Comparison of ENCODE assay signal across 18 cellular contexts in genomic region chr14:66476964-66477363, GRCh38. TPM values are rescaled to one million over a fixed set of nuclear protein-coding genes. Genes with fewer than 3 reads are reported as not detected.
DNase-seq lines count a peak whose midpoint lies in the region; ATAC-seq and TF ChIP-seq lines count a peak whose summit lies in the region.
"Had no signal": no experiment of that assay in that cellular context is flagged by ENCODE, and none has a peak within 500 bp of the region (broad histone marks: within the 10 kb centered on the region; RNA-seq: fewer than 3 reads in every experiment).

No MANE protein-coding gene starts in this region.

- TF ChIP-seq CTCF in BE2C (IDR thresholded peaks at IDR 0.05; ENCODE audit: low read depth, low read length): peak; percentile 30; the same call in 1 of the 2 replicates
- TF ChIP-seq CTCF in foreskin keratinocyte (conservative IDR thresholded peaks at IDR 0.05): peak; percentile 5

- H3K4me1 ChIP-seq in BE2C: peaks cover 6% of the 10 kb centered on the region
- no peaks in the 10 kb centered on the region for H3K4me1 ChIP-seq in foreskin keratinocyte

- H3K4me3 ChIP-seq in BE2C (ENCODE audit: low read depth, low read length): no peak overlapping the region
- H3K4me3 ChIP-seq: PC-9 had no signal

- H3K27me3 ChIP-seq in BE2C (no peaks in the 10 kb centered on the region), foreskin keratinocyte (no peaks in the 10 kb centered on the region)

- no peaks in the 10 kb centered on the region for H3K36me3 ChIP-seq in BE2C

- ATAC-seq in foreskin keratinocyte: no peak
- no peak for ATAC-seq in GM21576 (IDR thresholded peaks at IDR 0.05; ENCODE audit: unreplicated experiment)

- no peaks in the 10 kb centered on the region for H3K9me3 ChIP-seq in BE2C

- DNase-seq in BE2C (peak; percentile 67), M059J (ENCODE audit: low read depth) (peak; percentile 27), astrocyte of the hippocampus (ENCODE audit: low read depth, low spot score) (peak; percentile 42), foreskin keratinocyte (peak in 1 of 2 donors; percentile 37), GOT3 (lab: John Stamatoyannopoulos, UW) (no peak), dedifferentiated amniotic fluid mesenchymal stem cell (ENCODE audit: extremely low spot score) (no peak), ecto neural progenitor cell (ENCODE audit: low spot score) (no peak)
- DNase-seq: activated CD8-positive, alpha-beta memory T cell treated with anti-CD3 and anti-CD28 coated beads for 24 hours; activated naive CD4-positive, alpha-beta T cell treated with anti-CD3 and anti-CD28 coated beads, Interleukin-2, amount 50 U/mL, for 16 hours; effector CD4-positive, alpha-beta T cell; mesenchymal stem cell; NCI-H187; occipital lobe; PC-9; T-helper 9 cell had no signal

- no peak overlapping the region for H3K27ac ChIP-seq in foreskin keratinocyte
- H3K27ac ChIP-seq: PC-9 had no signal

RNA-seq across cellular contexts. Expression of gene CCDC196, which starts 9.2 kb away (rescaled TPM):
- not detected for polyA plus RNA-seq in BE2C (2012; ENCODE audit: insufficient read depth, insufficient read length, low read depth)
- total RNA-seq in M059J (2014; rRNA removed; shearing (Covaris generic)): not detected in 2 replicates
- not detected in 2 replicates for total RNA-seq in foreskin keratinocyte
- not detected in 2 replicates for polyA plus RNA-seq in foreskin keratinocyte
- total RNA-seq: occipital lobe, PC-9 had no signal
- polyA plus RNA-seq: BJ, IgD-negative memory B cell had no signal

RNA-seq across cellular contexts. Expression of gene GPHN, which starts 31.0 kb away (rescaled TPM):
- 35.0 TPM for polyA plus RNA-seq in BE2C (2012; ENCODE audit: insufficient read depth, insufficient read length, low read depth)
- 1.3 and 12.6 TPM in 2 replicates for total RNA-seq in M059J (2014; rRNA removed; shearing (Covaris generic))
- 23.5 and 27.8 TPM in 2 replicates for total RNA-seq in foreskin keratinocyte
- polyA plus RNA-seq in foreskin keratinocyte: 16.3 and 18.2 TPM in 2 replicates

Comparison
In these comparisons a context has a peak if more than half of its experiments do, and no peak if none do; other contexts are left out.
1. DNase-seq: peak in BE2C (single experiment), M059J (single experiment) and astrocyte of the hippocampus (single experiment); none in GOT3 (single experiment), dedifferentiated amniotic fluid mesenchymal stem cell (single experiment) and ecto neural progenitor cell (single experiment).